ENCODE assay signal across 29 cellular contexts in genomic region chr3:20975221-20975620, GRCh38.
DNase-seq lines count a peak whose midpoint lies in the region; ATAC-seq and TF ChIP-seq lines count a peak whose summit lies in the region.
"Had no signal": no experiment of that assay in that cellular context is flagged by ENCODE, and none has a peak within 500 bp of the region (broad histone marks: within the 10 kb centered on the region; RNA-seq: fewer than 3 reads in every experiment).

No MANE protein-coding gene starts in this region.

- no peaks in the 10 kb centered on the region for H3K27me3 ChIP-seq in GM23338 (ENCODE audit: insufficient read depth)
- H3K27me3 ChIP-seq in mesendoderm (ENCODE audit: insufficient read depth, low read length, poor library complexity), result no peaks in the 10 kb centered on the region
- no peaks in the 10 kb centered on the region for H3K27me3 ChIP-seq in thoracic aorta (replicated peaks; ENCODE audit: insufficient read depth)
- H3K27me3 ChIP-seq: gastroesophageal sphincter, SJSA1, spleen, suprapubic skin had no signal

- peak overlapping the region; percentile 99 for H3K4ac ChIP-seq in mesendoderm (ENCODE audit: low read depth, low read length)

- H3K9ac ChIP-seq in mesendoderm (ENCODE audit: low read length), result no peak overlapping the region
- H3K9ac ChIP-seq: KMS-11 had no signal

- no peaks in the 10 kb centered on the region for H3K36me3 ChIP-seq in GM23338 (ENCODE audit: insufficient read depth)
- H3K36me3 ChIP-seq in mesendoderm (ENCODE audit: control insufficient read depth, insufficient read depth, low read length), result no peaks in the 10 kb centered on the region
- H3K36me3 ChIP-seq in thoracic aorta, result no peaks in the 10 kb centered on the region
- H3K36me3 ChIP-seq: gastroesophageal sphincter, SJSA1, spleen, suprapubic skin had no signal

- no peak overlapping the region for H4K5ac ChIP-seq in mesendoderm (ENCODE audit: low read length)

- H3K79me2 ChIP-seq in GM23338 (replicated peaks; ENCODE audit: insufficient read depth) (no peaks in the 10 kb centered on the region), mesendoderm (ENCODE audit: control insufficient read depth, insufficient read depth, low read length) (no peaks in the 10 kb centered on the region)

- peak overlapping the region; percentile 88 for H2BK120ac ChIP-seq in mesendoderm (ENCODE audit: low read depth, low read length)

- peak overlapping the region; percentile 54 for H2AK5ac ChIP-seq in mesendoderm (ENCODE audit: low read length)

- peaks cover 5% of the 10 kb centered on the region; the same call in 1 of the 2 replicates for H3K9me2 ChIP-seq in GM23338 (ENCODE audit: insufficient read depth)

- peak overlapping the region; percentile 89 for H3K18ac ChIP-seq in mesendoderm (ENCODE audit: low read length)

- no peak overlapping the region for H2BK15ac ChIP-seq in mesendoderm (replicated peaks; ENCODE audit: low read depth)

- H3K4me3 ChIP-seq in GM23338 (no peak overlapping the region), mesendoderm (ENCODE audit: low read length) (no peak overlapping the region), thoracic aorta (peak overlapping the region; percentile 52)
- H3K4me3 ChIP-seq: gastroesophageal sphincter, SJSA1, spleen, suprapubic skin had no signal

- peaks cover 40% of the 10 kb centered on the region for H3K4me1 Mint-ChIP-seq in GM23338
- H3K4me1 Mint-ChIP-seq: immature natural killer cell; naive thymus-derived CD4-positive, alpha-beta T cell; T-cell had no signal

- H3K23ac ChIP-seq in mesendoderm (ENCODE audit: low read length), result no peak overlapping the region

- H3K9me3 Mint-ChIP-seq in GM23338, result peaks cover 4% of the 10 kb centered on the region; the same call in 2 of the 3 replicates
- H3K9me3 Mint-ChIP-seq: mesothelial cell of epicardium had no signal

- no peaks in the 10 kb centered on the region for H3K9me3 ChIP-seq in thoracic aorta
- H3K9me3 ChIP-seq: gastroesophageal sphincter, SJSA1, suprapubic skin had no signal

- no peak overlapping the region for H3K4me2 ChIP-seq in GM23338
- no peak overlapping the region for H3K4me2 ChIP-seq in mesendoderm (ENCODE audit: low read length)
- H3K4me2 ChIP-seq: KMS-11 had no signal

- no peaks in the 10 kb centered on the region for H4K20me1 ChIP-seq in GM23338 (replicated peaks; ENCODE audit: insufficient read depth)

- H3K4me3 Mint-ChIP-seq in GM23338, result no peak overlapping the region
- H3K4me3 Mint-ChIP-seq: CD4-positive, alpha-beta T cell; immature natural killer cell; mesothelial cell of epicardium; naive thymus-derived CD4-positive, alpha-beta T cell; T-cell had no signal

- no peaks in the 10 kb centered on the region for H3K79me1 ChIP-seq in mesendoderm (ENCODE audit: low read length)

- no peak overlapping the region for H4K8ac ChIP-seq in mesendoderm (ENCODE audit: low read depth, low read length)

- peak overlapping the region; percentile 59 for H3K56ac ChIP-seq in mesendoderm (ENCODE audit: low read length)

- H3F3A ChIP-seq in GM23338 (replicated peaks; ENCODE audit: low read depth), result no peaks in the 10 kb centered on the region

- peaks cover 4% of the 10 kb centered on the region for H3K27me3 Mint-ChIP-seq in GM23338 (ENCODE audit: insufficient read depth, low read depth, poor library complexity)
- H3K27me3 Mint-ChIP-seq: CD4-positive, alpha-beta T cell; naive thymus-derived CD4-positive, alpha-beta T cell; T-cell had no signal

- no CpG with 5 or more reads among the region's 4 CpGs for WGBS in mesendoderm (ENCODE audit: extremely low coverage, insufficient coverage, low lambda C conversion rate)

- DNase-seq in GM23338 (ENCODE audit: low spot score), result no peak
- DNase-seq in mesendoderm, result no peak
- DNase-seq in thoracic aorta (ENCODE audit: low spot score), result peak; percentile 6
- DNase-seq in SKM-1 treated with dmso at 0.1 percent for 144 hours (lab: John Stamatoyannopoulos, UW; ENCODE audit: unreplicated experiment), result no peak
- DNase-seq in SIG-M5 (lab: John Stamatoyannopoulos, UW), result no peak
- DNase-seq: activated CD4-positive, alpha-beta T cell treated with anti-CD3 and anti-CD28 coated beads, Interleukin-2, amount 50 U/mL, for 48 hours; activated naive CD4-positive, alpha-beta T cell treated with Interleukin-2 at 50 U/mL for 16 hours; amniotic stem cell; CD4-positive, alpha-beta T cell; hypothalamus; immature natural killer cell; naive thymus-derived CD4-positive, alpha-beta T cell; NCI-H1417 treated with DMSO at 0.1 percent for 48 hours; NCI-H2081 treated with DMSO at 0.1 percent for 48 hours; NCI-H345; NCI-H774; occipital lobe; spleen; T-cell had no signal

- ATAC-seq in GM23338, result no peak
- no peak for ATAC-seq in thoracic aorta (ENCODE audit: insufficient number of reproducible peaks, low FRiP score, low read depth)
- no peak for ATAC-seq in GM21723 (IDR thresholded peaks at IDR 0.05; ENCODE audit: unreplicated experiment)
- ATAC-seq: esophagus mucosa; gastroesophageal sphincter; HCT116; left lobe of liver; naive thymus-derived CD4-positive, alpha-beta T cell had no signal

- peak overlapping the region; percentile 66 for H2BK5ac ChIP-seq in mesendoderm (ENCODE audit: low read length)

- H3K27ac ChIP-seq in GM23338 (ENCODE audit: low read depth) (no peak overlapping the region), cingulate gyrus (ENCODE audit: low read depth, low read length) (peak overlapping the region; percentile 19), mesendoderm (ENCODE audit: low read depth, low read length) (no peak overlapping the region), thoracic aorta (peak overlapping the region; percentile 11 to 61)
- H3K27ac ChIP-seq: gastroesophageal sphincter, KMS-11, SJSA1, spleen, suprapubic skin had no signal

- no peak overlapping the region for H3K27ac Mint-ChIP-seq in GM23338
- H3K27ac Mint-ChIP-seq: CD4-positive, alpha-beta T cell; immature natural killer cell; mesothelial cell of epicardium; naive thymus-derived CD4-positive, alpha-beta T cell; T-cell had no signal

- H3K4me1 ChIP-seq in GM23338 (ENCODE audit: insufficient read depth) (peaks cover 36% of the 10 kb centered on the region), mesendoderm (ENCODE audit: control insufficient read depth, low read depth, low read length) (peaks cover 13% of the 10 kb centered on the region), thoracic aorta (ENCODE audit: control insufficient read depth in 1 of 2, low read depth in 2 of 2) (peaks cover 0 to 16% of the 10 kb centered on the region in 2 donors)
- H3K4me1 ChIP-seq: SJSA1, spleen had no signal

- 0 out of 2 replicates have a peak overlapping the region, but pooled peaks have one; percentile 25 for H2AFZ ChIP-seq in GM23338

- no peaks in the 10 kb centered on the region for H3K36me3 Mint-ChIP-seq in GM23338 (ENCODE audit: low read depth)
- H3K36me3 Mint-ChIP-seq: mesothelial cell of epicardium; naive thymus-derived CD4-positive, alpha-beta T cell; T-cell had no signal

- TF ChIP-seq CTCF in GM23338 (conservative IDR thresholded peaks at IDR 0.05; ENCODE audit: low read depth in 2 of 2) (no peak), thoracic aorta (IDR thresholded peaks at IDR 0.05) (no peak)

TF ChIP-seq in GM23338, 12 proteins besides CTCF, POLR2A, EP300 and RAD21 (continues in another document):
- TF ChIP-seq ETS1 (IDR thresholded peaks at IDR 0.05) (no peak), EZH2phosphoT487 (IDR thresholded peaks at IDR 0.05; ENCODE audit: unreplicated experiment) (no peak)

Comparison
In these comparisons a context has a peak if more than half of its experiments do, and no peak if none do; other contexts are left out.
1. H3K27ac ChIP-seq: peak in cingulate gyrus (single experiment) and thoracic aorta (2 of 2); none in GM23338 (single experiment) and mesendoderm (single experiment).